8 cellular contexts compared by ENCODE assay signal in the genomic region with DNA sequence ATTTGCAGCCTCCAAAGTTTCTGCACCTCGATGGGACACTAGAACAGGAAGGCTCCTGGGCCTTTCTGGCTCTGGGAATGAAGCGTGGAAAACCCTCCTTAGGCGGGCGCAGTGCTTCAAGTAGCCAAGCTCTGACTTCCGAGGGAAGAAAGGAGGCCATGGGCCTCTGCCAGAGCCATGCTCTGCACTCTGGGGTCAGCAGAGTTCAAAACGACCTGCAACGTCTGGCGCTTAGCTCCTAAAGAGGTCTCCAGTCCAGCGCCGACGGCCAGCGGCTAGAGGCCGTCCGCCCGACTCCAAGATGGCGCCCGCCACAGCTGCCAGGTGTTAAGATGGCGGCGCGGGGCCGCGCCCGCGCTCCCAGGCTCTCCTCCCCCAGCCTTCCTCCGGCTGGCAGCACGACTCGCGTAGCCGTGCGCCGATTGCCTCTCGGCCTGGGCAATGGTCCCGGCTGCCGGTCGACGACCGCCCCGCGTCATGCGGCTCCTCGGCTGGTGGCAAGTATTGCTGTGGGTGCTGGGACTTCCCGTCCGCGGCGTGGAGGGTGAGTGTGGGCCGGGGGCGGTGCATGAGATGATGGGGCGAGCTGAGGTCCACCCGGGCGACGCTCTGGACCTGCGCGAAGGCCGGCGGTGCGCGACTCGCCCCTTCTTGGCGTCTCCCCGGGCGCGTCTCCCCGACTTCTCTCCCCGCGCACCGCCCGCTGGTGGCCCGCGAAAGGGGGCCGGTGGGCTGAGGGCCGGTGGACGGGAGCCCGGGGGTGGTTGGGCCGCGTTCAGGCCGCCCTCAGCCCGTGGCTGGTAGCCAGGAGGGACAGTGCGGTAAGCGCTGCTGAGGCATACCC.
DNase-seq lines count a peak whose midpoint lies in the region; ATAC-seq lines count a peak whose summit lies in the region.

A gene with protein sequence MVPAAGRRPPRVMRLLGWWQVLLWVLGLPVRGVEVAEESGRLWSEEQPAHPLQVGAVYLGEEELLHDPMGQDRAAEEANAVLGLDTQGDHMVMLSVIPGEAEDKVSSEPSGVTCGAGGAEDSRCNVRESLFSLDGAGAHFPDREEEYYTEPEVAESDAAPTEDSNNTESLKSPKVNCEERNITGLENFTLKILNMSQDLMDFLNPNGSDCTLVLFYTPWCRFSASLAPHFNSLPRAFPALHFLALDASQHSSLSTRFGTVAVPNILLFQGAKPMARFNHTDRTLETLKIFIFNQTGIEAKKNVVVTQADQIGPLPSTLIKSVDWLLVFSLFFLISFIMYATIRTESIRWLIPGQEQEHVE (plus strand): TSS at position 385 of the 844 bp plus-strand sequence. CDS start 57 bp downstream, at position 442.

- DNase-seq in AG08395 (ENCODE audit: low spot score) = peak; percentile 91
- peak; percentile 66 for DNase-seq in NCI-H446 treated with DMSO at 0.1 percent for 48 hours (lab: John Stamatoyannopoulos, UW)
- DNase-seq in activated CD4-positive, alpha-beta T cell treated with anti-CD3 and anti-CD28 coated beads for 4 hours = peak; percentile 72 to 74
- peak; percentile 62 to 73 for DNase-seq in stimulated activated CD4-positive, alpha-beta T cell treated with anti-CD3 and anti-CD28 coated beads, Interleukin-1b, Interleukin-23, amount 100 ng/mL, for 4 hours (ENCODE audit: low read depth in 2 of 2)

- peak; percentile 65 for ATAC-seq in GM18873 (IDR thresholded peaks at IDR 0.05; ENCODE audit: low FRiP score, unreplicated experiment)
- peak; percentile 81 for ATAC-seq in HG03139 (IDR thresholded peaks at IDR 0.05; ENCODE audit: unreplicated experiment)

- H3K27ac ChIP-seq in cingulate gyrus (ENCODE audit: low read depth, low read length) (peak within 1 kb of the TSS; percentile 97), layer of hippocampus (ENCODE audit: low read depth, low read length) (peak within 1 kb of the TSS; percentile 87)

- H3K27me3 ChIP-seq in layer of hippocampus (ENCODE audit: control insufficient read depth, insufficient read depth, low read length) = no peaks in the 10 kb centered on the region

Comparison
In these comparisons a context has a peak if more than half of its experiments do, and no peak if none do; other contexts are left out.
1. Peak in every context shown above with its lines: DNase-seq, ATAC-seq and H3K27ac ChIP-seq.